Comparison of ENCODE assay signal across 8 cellular contexts in genomic region chr6:34424200-34425131, GRCh38. TPM values are rescaled to one million over a fixed set of nuclear protein-coding genes. Genes with fewer than 3 reads are reported as not detected.
DNase-seq lines count a peak whose midpoint lies in the region; ATAC-seq and TF ChIP-seq lines count a peak whose summit lies in the region.

No MANE protein-coding gene starts in this region.

- TF ChIP-seq POLR2A in gastrocnemius medialis (IDR thresholded peaks at IDR 0.05), result no peak

- peaks cover 30% of the 10 kb centered on the region for H3K4me1 Mint-ChIP-seq in GM23338

- TF ChIP-seq CTCF in GM23338 (conservative IDR thresholded peaks at IDR 0.05; ENCODE audit: low read depth in 2 of 2), result no peak
- TF ChIP-seq CTCF in VCaP (conservative IDR thresholded peaks at IDR 0.05), result no peak
- no peak for TF ChIP-seq CTCF in fibroblast of villous mesenchyme (IDR thresholded peaks at IDR 0.05; ENCODE audit: insufficient read depth, low read depth, low read length)
- no peak for TF ChIP-seq CTCF in gastrocnemius medialis (IDR thresholded peaks at IDR 0.05 in 4 of 5, conservative IDR thresholded peaks at IDR 0.05 in 1 of 5)

- peaks cover 63% of the 10 kb centered on the region for H3K36me3 Mint-ChIP-seq in GM23338 (ENCODE audit: low read depth)

- intact Hi-C loops in gastrocnemius medialis (cut with DNase I; ENCODE audit: low total_unique reads), result no loop called here

- no peak for ATAC-seq in GM23338
- ATAC-seq in gastrocnemius medialis, result no peak

- peak overlapping the region; percentile 99 for H3K4me3 Mint-ChIP-seq in GM23338

- H3K9me3 Mint-ChIP-seq in GM23338, result peaks cover 6% of the 10 kb centered on the region; the same call in 2 of the 3 replicates

- no peaks in the 10 kb centered on the region for H3K9me2 ChIP-seq in GM23338 (ENCODE audit: insufficient read depth)

- H3F3A ChIP-seq in GM23338 (replicated peaks; ENCODE audit: low read depth), result peaks cover 54% of the 10 kb centered on the region

- H3K4me1 ChIP-seq in GM23338 (ENCODE audit: insufficient read depth) (peaks cover 16% of the 10 kb centered on the region), gastrocnemius medialis (peaks cover 11 to 14% of the 10 kb centered on the region in 2 donors)

- H3K4me2 ChIP-seq in GM23338, result peak overlapping the region; percentile 99

- peaks cover 55% of the 10 kb centered on the region for H3K36me3 ChIP-seq in GM23338 (ENCODE audit: insufficient read depth)
- H3K36me3 ChIP-seq in gastrocnemius medialis, result peaks cover 3 to 56% of the 10 kb centered on the region in 2 donors

- DNase-seq in GM23338 (ENCODE audit: low spot score) (peak; percentile 40), fibroblast of villous mesenchyme (ENCODE audit: low read depth) (no peak), gastrocnemius medialis (no peak), DMS79 (lab: John Stamatoyannopoulos, UW) (no peak), iPS-NIHi11 (ENCODE audit: low spot score) (no peak), globus pallidus (ENCODE audit: low spot score) (no peak), hippocampal formation (lab: John Stamatoyannopoulos, UW) (no peak)

- H3K4me3 ChIP-seq in GM23338, result peak overlapping the region; percentile 99
- H3K4me3 ChIP-seq in fibroblast of villous mesenchyme (ENCODE audit: low read depth, low read length), result peak overlapping the region; percentile 98
- H3K4me3 ChIP-seq in gastrocnemius medialis, result peak overlapping the region; percentile 80 to 96 (median 94)

- no peak overlapping the region for H2AFZ ChIP-seq in GM23338

- H3K27ac ChIP-seq in GM23338 (ENCODE audit: low read depth) (peak overlapping the region; percentile 95), VCaP (peak overlapping the region; percentile 92), gastrocnemius medialis (peak overlapping the region; percentile 91 to 93 (median 92))

- H3K27me3 ChIP-seq in GM23338 (ENCODE audit: insufficient read depth) (no peaks in the 10 kb centered on the region), gastrocnemius medialis (no peaks in the 10 kb centered on the region)

- H3K27me3 Mint-ChIP-seq in GM23338 (ENCODE audit: insufficient read depth, low read depth, poor library complexity), result peaks cover 13% of the 10 kb centered on the region

- H4K20me1 ChIP-seq in GM23338 (replicated peaks; ENCODE audit: insufficient read depth), result peaks cover 42% of the 10 kb centered on the region

- no peaks in the 10 kb centered on the region for H3K9me3 ChIP-seq in gastrocnemius medialis

- in situ Hi-C loops in gastrocnemius medialis (cut with MboI; ENCODE audit: low sequenced_read_pairs in 4 of 4), result no loop called here

- H3K27ac Mint-ChIP-seq in GM23338, result peak overlapping the region; percentile 100

- H3K79me2 ChIP-seq in GM23338 (replicated peaks; ENCODE audit: insufficient read depth), result peaks cover 62% of the 10 kb centered on the region

TF ChIP-seq in GM23338, 12 proteins besides CTCF, POLR2A, EP300 and RAD21 (continues in another document):
- TF ChIP-seq POLR2AphosphoS5 (IDR thresholded peaks at IDR 0.05; ENCODE audit: low read depth) (no peak), ZNF462 (CRISPR knock-in tag; IDR thresholded peaks at IDR 0.05) (no peak), ETS1 (IDR thresholded peaks at IDR 0.05) (no peak), ZNF114 (CRISPR knock-in tag; IDR thresholded peaks at IDR 0.05) (no peak), ZNF331 (CRISPR knock-in tag; IDR thresholded peaks at IDR 0.05; ENCODE audit: low read depth) (no peak), JUNB (IDR thresholded peaks at IDR 0.05; ENCODE audit: unreplicated experiment) (no peak)

RNA-seq across cellular contexts. Expression of gene RPS10, which starts 1.4 kb away (rescaled TPM):
- total RNA-seq in GM23338 (2014; rRNA removed; shearing (Covaris generic)), result 1,675 and 2,175 TPM in 2 replicates
- polyA plus RNA-seq in GM23338 (2016; fragmentation: Nextera tagmentation; extraction: Ambion mirVana), result 1,755 and 1,834 TPM in 2 replicates
- total RNA-seq in fibroblast of villous mesenchyme (1,680 and 1,946 TPM in 2 replicates), gastrocnemius medialis (1,000 to 10,000 TPM; 1,471 to 2,243 (median 1,775) TPM)

RNA-seq across cellular contexts. Expression of gene NUDT3, which starts 32.0 kb away (rescaled TPM):
- total RNA-seq in GM23338 (2014; rRNA removed; shearing (Covaris generic)), result 31.1 and 32.5 TPM in 2 replicates
- polyA plus RNA-seq in GM23338 (2016; fragmentation: Nextera tagmentation; extraction: Ambion mirVana), result 11.5 and 12.1 TPM in 2 replicates
- total RNA-seq in fibroblast of villous mesenchyme (31.1 and 34.5 TPM in 2 replicates), gastrocnemius medialis (10 to 100 TPM; 40.0 to 71.9 (median 50.6) TPM)

RNA-seq across cellular contexts. Expression of gene PACSIN1, which starts 41.4 kb away (rescaled TPM):
- total RNA-seq in GM23338 (2014; rRNA removed; shearing (Covaris generic)), result 6.2 and 8.7 TPM in 2 replicates
- 4.7 and 5.2 TPM in 2 replicates for polyA plus RNA-seq in GM23338 (2016; fragmentation: Nextera tagmentation; extraction: Ambion mirVana)
- total RNA-seq in fibroblast of villous mesenchyme (under 0.01 TPM in 2 replicates), gastrocnemius medialis (not detected)
